ENCODE assay signal across 17 cellular contexts in the genomic region with DNA sequence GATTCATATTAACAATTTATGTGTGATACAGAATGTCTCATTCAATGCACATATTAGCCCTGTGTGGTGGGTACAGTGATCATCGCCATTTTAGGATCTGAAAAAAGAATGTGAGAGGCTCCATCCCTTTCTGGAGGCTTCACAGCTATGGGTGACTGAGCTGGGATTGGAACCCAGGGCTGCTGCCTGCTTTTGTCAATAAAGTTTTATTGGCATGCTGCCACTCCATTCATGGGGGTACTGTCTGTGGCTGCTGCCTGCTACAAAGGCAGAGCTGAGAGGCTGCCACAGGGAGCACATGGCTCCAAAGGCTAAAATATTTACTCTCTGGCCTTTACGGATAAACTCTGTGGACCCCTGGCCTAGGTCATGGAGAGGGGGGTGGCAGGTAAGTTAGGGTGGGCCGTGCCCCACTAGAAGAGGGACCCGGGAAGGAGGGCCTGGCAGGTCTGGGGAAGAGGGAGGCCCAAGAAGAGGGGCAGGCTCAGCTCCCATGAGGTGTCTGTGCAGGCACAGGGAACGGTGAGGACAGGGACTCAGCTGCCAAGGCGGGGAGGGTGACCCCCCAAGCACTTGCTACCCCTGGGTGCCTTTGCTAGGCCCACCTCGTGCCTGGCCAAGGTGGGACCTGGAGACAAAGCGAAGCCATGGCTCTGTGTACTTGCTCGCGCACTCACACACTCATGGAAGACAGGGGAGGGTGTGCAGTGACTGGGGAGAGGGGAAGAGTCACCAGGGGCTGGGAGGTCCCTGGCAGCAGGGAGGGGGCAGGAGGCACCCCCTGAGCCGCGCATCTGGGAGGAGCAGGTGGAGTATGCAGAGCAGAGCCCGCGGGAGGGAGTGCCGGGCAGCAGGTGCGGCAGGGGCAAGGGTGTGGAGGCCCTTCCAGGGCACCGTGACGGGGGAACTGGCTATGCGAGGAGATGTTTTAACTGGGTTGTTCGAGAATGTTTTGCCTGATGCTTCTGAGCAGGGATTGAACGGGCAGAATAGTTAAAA.
"Had no signal": no experiment of that assay in that cellular context is flagged by ENCODE, and none has a peak within 500 bp of the region (broad histone marks: within the 10 kb centered on the region; RNA-seq: fewer than 3 reads in every experiment).

No MANE protein-coding gene starts in this region.

- ATAC-seq: activated CD8-positive, alpha-beta T cell treated with anti-CD3 and anti-CD28 coated beads, Interleukin-2, amount 10 ng/mL, durations not matched to agents 7 days and 5 days; activated naive CD4-positive, alpha-beta T cell treated with anti-CD3 and anti-CD28 coated beads, Interleukin-2, amount 50 U/mL, for 72 hours; esophagus mucosa; pancreas; stimulated activated naive B cell treated with anti-CD40 and anti-IgM and Interleukin-4, amounts not matched to agents 10 μg/mL and 1 μg/mL and 100 μg/mL, for 72 hours had no signal

- H3K4me3 Mint-ChIP-seq: activated B cell treated with CpG ODN at 0.5 μM for 24 hours; activated CD8-positive, alpha-beta T cell treated with anti-CD3 and anti-CD28 coated beads, Interleukin-2, amount 10 ng/mL, durations not matched to agents 7 days and 5 days; nephron progenitor cell; stimulated activated naive B cell treated with anti-CD40 and anti-IgM and Interleukin-4, amounts not matched to agents 10 μg/mL and 1 μg/mL and 100 μg/mL, for 72 hours had no signal

- H3K9me3 ChIP-seq: colonic mucosa, pancreas, tibial artery, uterus had no signal

- H3K27me3 Mint-ChIP-seq: activated B cell treated with CpG ODN at 0.5 μM for 24 hours had no signal

- H3K27ac Mint-ChIP-seq: activated B cell treated with CpG ODN at 0.5 μM for 24 hours; activated CD8-positive, alpha-beta T cell treated with anti-CD3 and anti-CD28 coated beads, Interleukin-2, amount 10 ng/mL, durations not matched to agents 7 days and 5 days; nephron progenitor cell; stimulated activated naive B cell treated with anti-CD40 and anti-IgM and Interleukin-4, amounts not matched to agents 10 μg/mL and 1 μg/mL and 100 μg/mL, for 72 hours had no signal

- H3K36me3 Mint-ChIP-seq: activated naive CD4-positive, alpha-beta T cell treated with anti-CD3 and anti-CD28 coated beads, Interleukin-2, amount 50 U/mL, for 72 hours; stimulated activated naive B cell treated with anti-CD40 and anti-IgM and Interleukin-4, amounts not matched to agents 10 μg/mL and 1 μg/mL and 100 μg/mL, for 72 hours had no signal

- H3K27ac ChIP-seq: colonic mucosa, pancreas, tibial artery, uterus had no signal

- H3K4me1 ChIP-seq: colonic mucosa, pancreas, tibial artery, uterus had no signal

- H3K27me3 ChIP-seq: colonic mucosa, pancreas, uterus had no signal

- H3K4me3 ChIP-seq: colonic mucosa, pancreas, tibial artery, uterus had no signal

- H3K36me3 ChIP-seq: colonic mucosa, pancreas, tibial artery, uterus had no signal

- H3K9me3 Mint-ChIP-seq: activated B cell treated with CpG ODN at 0.5 μM for 24 hours; activated naive CD4-positive, alpha-beta T cell treated with anti-CD3 and anti-CD28 coated beads, Interleukin-2, amount 50 U/mL, for 72 hours; nephron progenitor cell; stimulated activated naive B cell treated with anti-CD40 and anti-IgM and Interleukin-4, amounts not matched to agents 10 μg/mL and 1 μg/mL and 100 μg/mL, for 72 hours had no signal

- DNase-seq: activated B cell treated with CpG ODN at 0.5 μM for 24 hours; activated CD4-positive, alpha-beta T cell treated with anti-CD3 and anti-CD28 coated beads for 48 hours; activated CD8-positive, alpha-beta memory T cell treated with anti-CD3 and anti-CD28 coated beads, Interleukin-2, amount 50 U/mL, for 4 hours; activated CD8-positive, alpha-beta T cell treated with anti-CD3 and anti-CD28 coated beads, Interleukin-2, amount 10 ng/mL, durations not matched to agents 7 days and 5 days; activated effector memory CD4-positive, alpha-beta T cell treated with anti-CD3 and anti-CD28 coated beads, Interleukin-2, amount 50 U/mL, for 16 hours; activated T-cell treated with anti-CD3 and anti-CD28 coated beads, Interleukin-2, amount 50 U/mL, for 48 hours; colonic mucosa; nephron progenitor cell; stimulated activated CD4-positive, alpha-beta T cell treated with anti-CD3 and anti-CD28 coated beads, Interleukin-12 subunit alpha, Interleukin-12 subunit beta, amount 100 ng/mL, for 4 hours; stimulated activated CD4-positive, alpha-beta T cell treated with anti-CD3 and anti-CD28 coated beads, Interleukin-2, amount 100 ng/mL, for 24 hours; stimulated activated naive B cell treated with anti-CD40 and anti-IgM and Interleukin-4, amounts not matched to agents 10 μg/mL and 1 μg/mL and 100 μg/mL, for 72 hours; T-helper 2 cell; tibial artery; uterus had no signal

- H3K4me1 Mint-ChIP-seq: activated B cell treated with CpG ODN at 0.5 μM for 24 hours; stimulated activated naive B cell treated with anti-CD40 and anti-IgM and Interleukin-4, amounts not matched to agents 10 μg/mL and 1 μg/mL and 100 μg/mL, for 72 hours had no signal
